In genomic region chr5:171898879-171899278, GRCh38 we compare ENCODE assay signal across 37 cellular contexts.
"Had no signal": no experiment of that assay in that cellular context is flagged by ENCODE, and none has a peak within 500 bp of the region (broad histone marks: within the 10 kb centered on the region; RNA-seq: fewer than 3 reads in every experiment).

No MANE protein-coding gene starts in this region.

- H3K4me1 Mint-ChIP-seq: activated naive CD4-positive, alpha-beta T cell treated with anti-CD3 and anti-CD28 coated beads, Interleukin-2, amount 10 ng/mL, durations not matched to agents 7 days and 5 days had no signal

- H3K27ac ChIP-seq: adrenal gland, ascending aorta, body of pancreas, brain microvascular endothelial cell, breast epithelium had no signal

- H3K9me3 Mint-ChIP-seq: activated naive CD4-positive, alpha-beta T cell treated with anti-CD3 and anti-CD28 coated beads for 36 hours; activated naive CD4-positive, alpha-beta T cell treated with anti-CD3 and anti-CD28 coated beads, Interleukin-2, amount 10 ng/mL, durations not matched to agents 7 days and 5 days; activated naive CD4-positive, alpha-beta T cell treated with anti-CD3 and anti-CD28 coated beads, Interleukin-2, amount 50 U/mL, for 24 hours; activated naive CD4-positive, alpha-beta T cell treated with anti-CD3 and anti-CD28 coated beads, Interleukin-2, amount 50 U/mL, for 72 hours; activated naive CD8-positive, alpha-beta T cell treated with anti-CD3 and anti-CD28 coated beads for 36 hours; activated naive CD8-positive, alpha-beta T cell treated with anti-CD3 and anti-CD28 coated beads, Interleukin-2, amount 10 ng/mL, durations not matched to agents 7 days and 5 days; activated naive CD8-positive, alpha-beta T cell treated with anti-CD3 and anti-CD28 coated beads, Interleukin-2, amount 50 U/mL, for 24 hours; activated T-cell treated with anti-CD3 and anti-CD28 coated beads, Interleukin-2, amount 50 U/mL, for 24 hours; activated T-cell treated with anti-CD3 and anti-CD28 coated beads, Interleukin-2, amount 50 U/mL, for 4 hours; activated T-cell treated with anti-CD3 and anti-CD28 coated beads, Interleukin-2, amount 50 U/mL, for 72 hours; activated T-helper 1 cell treated with anti-CD3 and anti-CD28 coated beads, Interleukin-12 subunit alpha, Interleukin-12 subunit beta, Interleukin-2, Interleukin-4 antibody, amounts not matched to agents 30 ng/mL and 10 ng/mL and 1 ng/mL, durations not matched to agents 14 hours and 24 hours and 36 hours; activated T-helper 17 cell treated with anti-CD3 and anti-CD28 coated beads, Interleukin-2, amount 50 U/mL, for 72 hours; activated T-helper 2 cell treated with anti-CD3 and anti-CD28 coated beads, Interferon-gamma antibody, Interleukin-2, Interleukin-4, amounts not matched to agents 10 μg/mL and 5 μg/mL and 100 μg/mL, durations not matched to agents 14 hours and 24 hours and 36 hours; brain; central memory CD8-positive, alpha-beta T cell had no signal

- H3K9me3 ChIP-seq: adrenal gland, ascending aorta, body of pancreas, breast epithelium had no signal

- H3K27me3 ChIP-seq: adrenal gland, ascending aorta, body of pancreas, brain microvascular endothelial cell, breast epithelium had no signal

- DNase-seq: activated effector memory CD4-positive, alpha-beta T cell treated with anti-CD3 and anti-CD28 coated beads, Interleukin-2, amount 50 U/mL, for 16 hours; activated effector memory CD4-positive, alpha-beta T cell treated with Interleukin-2 at 50 U/mL for 16 hours; activated gamma-delta T cell; activated gamma-delta T cell treated with Interleukin-2 at 50 U/mL for 16 hours; activated naive CD4-positive, alpha-beta T cell; activated naive CD4-positive, alpha-beta T cell treated with anti-CD3 and anti-CD28 coated beads for 36 hours; activated naive CD4-positive, alpha-beta T cell treated with anti-CD3 and anti-CD28 coated beads, Interleukin-2, amount 10 ng/mL, durations not matched to agents 7 days and 5 days; activated naive CD4-positive, alpha-beta T cell treated with anti-CD3 and anti-CD28 coated beads, Interleukin-2, amount 50 U/mL, for 16 hours; activated naive CD4-positive, alpha-beta T cell treated with Interleukin-2 at 50 U/mL for 16 hours; activated naive CD8-positive, alpha-beta T cell treated with anti-CD3 and anti-CD28 coated beads for 36 hours; activated naive CD8-positive, alpha-beta T cell treated with anti-CD3 and anti-CD28 coated beads, Interleukin-2, amount 10 ng/mL, durations not matched to agents 7 days and 5 days; activated naive CD8-positive, alpha-beta T cell treated with anti-CD3 and anti-CD28 coated beads, Interleukin-2, amount 50 U/mL, for 24 hours; activated T-cell treated with anti-CD3 and anti-CD28 coated beads, Interleukin-2, amount 50 U/mL, for 1 hour; activated T-cell treated with anti-CD3 and anti-CD28 coated beads, Interleukin-2, amount 50 U/mL, for 24 hours; activated T-cell treated with anti-CD3 and anti-CD28 coated beads, Interleukin-2, amount 50 U/mL, for 4 hours; activated T-cell treated with anti-CD3 and anti-CD28 coated beads, Interleukin-2, amount 50 U/mL, for 48 hours; activated T-cell treated with anti-CD3 and anti-CD28 coated beads, Interleukin-2, amount 50 U/mL, for 72 hours; adrenal gland; amniotic stem cell; amygdala; anterior cingulate cortex; aorta; body of pancreas; brain microvascular endothelial cell; caudate nucleus; central memory CD4-positive, alpha-beta T cell; cerebellar nuclear complex had no signal

- H3K4me3 Mint-ChIP-seq: activated naive CD4-positive, alpha-beta T cell treated with anti-CD3 and anti-CD28 coated beads for 36 hours; activated naive CD4-positive, alpha-beta T cell treated with anti-CD3 and anti-CD28 coated beads, Interleukin-2, amount 10 ng/mL, durations not matched to agents 7 days and 5 days; activated naive CD4-positive, alpha-beta T cell treated with anti-CD3 and anti-CD28 coated beads, Interleukin-2, amount 50 U/mL, for 24 hours; activated naive CD8-positive, alpha-beta T cell; activated naive CD8-positive, alpha-beta T cell treated with anti-CD3 and anti-CD28 coated beads for 36 hours; activated naive CD8-positive, alpha-beta T cell treated with anti-CD3 and anti-CD28 coated beads, Interleukin-2, amount 10 ng/mL, durations not matched to agents 7 days and 5 days; activated naive CD8-positive, alpha-beta T cell treated with anti-CD3 and anti-CD28 coated beads, Interleukin-2, amount 50 U/mL, for 24 hours; activated T-cell treated with anti-CD3 and anti-CD28 coated beads, Interleukin-2, amount 50 U/mL, for 24 hours; activated T-cell treated with anti-CD3 and anti-CD28 coated beads, Interleukin-2, amount 50 U/mL, for 4 hours; activated T-cell treated with anti-CD3 and anti-CD28 coated beads, Interleukin-2, amount 50 U/mL, for 72 hours; activated T-helper 1 cell treated with anti-CD3 and anti-CD28 coated beads, Interleukin-12 subunit alpha, Interleukin-12 subunit beta, Interleukin-2, Interleukin-4 antibody, amounts not matched to agents 30 ng/mL and 10 ng/mL and 1 ng/mL, durations not matched to agents 14 hours and 24 hours and 36 hours; activated T-helper 17 cell treated with anti-CD3 and anti-CD28 coated beads, Interleukin-2, amount 50 U/mL, for 72 hours; brain; central memory CD8-positive, alpha-beta T cell had no signal

- H3K4me3 ChIP-seq: adrenal gland, ascending aorta, body of pancreas, breast epithelium had no signal

- H3K4me1 ChIP-seq: ascending aorta, breast epithelium had no signal

- H3K36me3 ChIP-seq: adrenal gland, brain microvascular endothelial cell, breast epithelium had no signal

- ATAC-seq: activated naive CD8-positive, alpha-beta T cell treated with anti-CD3 and anti-CD28 coated beads, Interleukin-2, amount 50 U/mL, for 24 hours; activated T-cell treated with anti-CD3 and anti-CD28 coated beads, Interleukin-2, amount 50 U/mL, for 4 hours; activated T-cell treated with anti-CD3 and anti-CD28 coated beads, Interleukin-2, amount 50 U/mL, for 72 hours; activated T-helper 17 cell treated with anti-CD3 and anti-CD28 coated beads, Interleukin-2, amount 50 U/mL, for 72 hours; body of pancreas had no signal

- H3K27ac Mint-ChIP-seq: activated naive CD4-positive, alpha-beta T cell treated with anti-CD3 and anti-CD28 coated beads for 36 hours; activated naive CD4-positive, alpha-beta T cell treated with anti-CD3 and anti-CD28 coated beads, Interleukin-2, amount 10 ng/mL, durations not matched to agents 7 days and 5 days; activated naive CD4-positive, alpha-beta T cell treated with anti-CD3 and anti-CD28 coated beads, Interleukin-2, amount 50 U/mL, for 72 hours; activated naive CD8-positive, alpha-beta T cell; activated naive CD8-positive, alpha-beta T cell treated with anti-CD3 and anti-CD28 coated beads for 36 hours; activated naive CD8-positive, alpha-beta T cell treated with anti-CD3 and anti-CD28 coated beads, Interleukin-2, amount 10 ng/mL, durations not matched to agents 7 days and 5 days; activated T-cell treated with anti-CD3 and anti-CD28 coated beads, Interleukin-2, amount 50 U/mL, for 72 hours; activated T-helper 17 cell treated with anti-CD3 and anti-CD28 coated beads, Interleukin-2, amount 50 U/mL, for 72 hours; activated T-helper 2 cell treated with anti-CD3 and anti-CD28 coated beads, Interferon-gamma antibody, Interleukin-2, Interleukin-4, amounts not matched to agents 10 μg/mL and 5 μg/mL and 100 μg/mL, durations not matched to agents 14 hours and 24 hours and 36 hours had no signal

- H3K27me3 Mint-ChIP-seq: activated naive CD4-positive, alpha-beta T cell treated with anti-CD3 and anti-CD28 coated beads, Interleukin-2, amount 10 ng/mL, durations not matched to agents 7 days and 5 days; activated naive CD4-positive, alpha-beta T cell treated with anti-CD3 and anti-CD28 coated beads, Interleukin-2, amount 50 U/mL, for 24 hours; activated naive CD8-positive, alpha-beta T cell; activated naive CD8-positive, alpha-beta T cell treated with anti-CD3 and anti-CD28 coated beads for 36 hours; activated naive CD8-positive, alpha-beta T cell treated with anti-CD3 and anti-CD28 coated beads, Interleukin-2, amount 10 ng/mL, durations not matched to agents 7 days and 5 days; activated naive CD8-positive, alpha-beta T cell treated with anti-CD3 and anti-CD28 coated beads, Interleukin-2, amount 50 U/mL, for 24 hours; activated T-cell treated with anti-CD3 and anti-CD28 coated beads, Interleukin-2, amount 50 U/mL, for 24 hours; activated T-helper 17 cell treated with anti-CD3 and anti-CD28 coated beads, Interleukin-2, amount 50 U/mL, for 72 hours; brain; central memory CD8-positive, alpha-beta T cell had no signal
